16 cellular contexts compared by ENCODE assay signal in the genomic region with DNA sequence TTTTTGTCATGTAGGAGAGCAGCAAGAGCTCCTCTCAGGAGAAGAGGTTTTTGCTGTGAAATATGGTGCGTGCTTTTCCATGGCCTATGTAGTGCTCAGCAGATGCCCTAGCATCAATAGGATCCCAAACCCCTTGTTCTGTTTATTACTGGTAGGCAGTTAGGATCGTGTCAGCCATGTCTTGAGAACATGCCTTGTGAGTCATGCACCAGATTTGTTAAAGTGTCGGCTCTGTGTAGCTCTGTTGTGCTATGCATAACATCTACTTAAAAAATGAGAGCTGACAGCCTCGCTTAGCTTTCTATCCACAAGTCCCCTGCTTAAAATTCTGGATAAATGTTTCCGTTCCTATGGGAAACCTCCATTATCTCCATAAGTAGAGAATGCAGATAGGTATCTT. TPM values are rescaled to one million over a fixed set of nuclear protein-coding genes. Genes with fewer than 3 reads are reported as not detected.
DNase-seq lines count a peak whose midpoint lies in the region; ATAC-seq and TF ChIP-seq lines count a peak whose summit lies in the region.
"Had no signal": no experiment of that assay in that cellular context is flagged by ENCODE, and none has a peak within 500 bp of the region (broad histone marks: within the 10 kb centered on the region; RNA-seq: fewer than 3 reads in every experiment).

No MANE protein-coding gene starts in this region.

- peaks cover 10% of the 10 kb centered on the region for H3K4me1 Mint-ChIP-seq in activated T-helper 2 cell treated with anti-CD3 and anti-CD28 coated beads, Interferon-gamma antibody, Interleukin-2, Interleukin-4, amounts not matched to agents 10 μg/mL and 5 μg/mL and 100 μg/mL, durations not matched to agents 14 hours and 24 hours and 36 hours (ENCODE audit: low read depth)

- no peak overlapping the region for H3K27ac Mint-ChIP-seq in activated T-helper 2 cell treated with anti-CD3 and anti-CD28 coated beads, Interferon-gamma antibody, Interleukin-2, Interleukin-4, amounts not matched to agents 10 μg/mL and 5 μg/mL and 100 μg/mL, durations not matched to agents 14 hours and 24 hours and 36 hours
- H3K27ac Mint-ChIP-seq: activated naive CD4-positive, alpha-beta T cell treated with anti-CD3 and anti-CD28 coated beads, Interleukin-2, amount 50 U/mL, for 24 hours had no signal

- H3K27me3 Mint-ChIP-seq in activated T-helper 2 cell treated with anti-CD3 and anti-CD28 coated beads, Interferon-gamma antibody, Interleukin-2, Interleukin-4, amounts not matched to agents 10 μg/mL and 5 μg/mL and 100 μg/mL, durations not matched to agents 14 hours and 24 hours and 36 hours (ENCODE audit: low read depth), result no peaks in the 10 kb centered on the region
- H3K27me3 Mint-ChIP-seq: activated naive CD4-positive, alpha-beta T cell treated with anti-CD3 and anti-CD28 coated beads, Interleukin-2, amount 50 U/mL, for 24 hours had no signal

- H3K18ac ChIP-seq in mesenchymal stem cell (ENCODE audit: low read depth in 1 of 2, low read length in 2 of 2), result peak overlapping the region in 1 of 2 experiments; percentile 6

- H3K27ac ChIP-seq in mammary epithelial cell (ENCODE audit: insufficient read depth, low read depth, low read length), result no peak overlapping the region
- no peak overlapping the region for H3K27ac ChIP-seq in mesenchymal stem cell (ENCODE audit: low read length, poor library complexity, severe bottlenecking)
- H3K27ac ChIP-seq in A673 (ENCODE audit: low read depth, low read length, poor library complexity, severe bottlenecking), result no peak overlapping the region
- no peak overlapping the region for H3K27ac ChIP-seq in gastrocnemius medialis
- H3K27ac ChIP-seq: pancreas, vagina had no signal

- H3K36me3 ChIP-seq in mammary epithelial cell (ENCODE audit: insufficient read depth, low read length) (no peaks in the 10 kb centered on the region), mesenchymal stem cell (ENCODE audit: control insufficient read depth in 1 of 2, insufficient read depth in 2 of 2, low read depth in 1 of 2, low read length in 2 of 2) (peaks cover 0 to 3% of the 10 kb centered on the region in 2 experiments), A673 (ENCODE audit: insufficient read depth, low read length, poor library complexity, severe bottlenecking) (no peaks in the 10 kb centered on the region), gastrocnemius medialis (no peaks in the 10 kb centered on the region)
- H3K36me3 ChIP-seq: pancreas, vagina had no signal

- H3K9me3 ChIP-seq in mammary epithelial cell (replicated peaks; ENCODE audit: insufficient read depth, low read length), result peaks cover 15% of the 10 kb centered on the region
- H3K9me3 ChIP-seq in mesenchymal stem cell (ENCODE audit: control insufficient read depth, low read length), result peaks cover 7% of the 10 kb centered on the region
- H3K9me3 ChIP-seq in A673 (ENCODE audit: low read depth, low read length, poor library complexity, severe bottlenecking), result peaks cover 4% of the 10 kb centered on the region
- H3K9me3 ChIP-seq in gastrocnemius medialis, result no peaks in the 10 kb centered on the region
- H3K9me3 ChIP-seq: pancreas, vagina had no signal

- DNase-seq in A172 (ENCODE audit: low spot score) (peak; percentile 66), HK-2 (ENCODE audit: unreplicated experiment) (peak; percentile 11), mammary epithelial cell (peak; percentile 47), mesenchymal stem cell (peak; percentile 87), DMS 273 treated with DMSO at 0.1 percent for 48 hours (lab: John Stamatoyannopoulos, UW) (no peak), A673 (ENCODE audit: low spot score) (no peak), gastrocnemius medialis (no peak)
- no peak for DNase-seq in activated T-helper 2 cell treated with anti-CD3 and anti-CD28 coated beads, Interferon-gamma antibody, Interleukin-2, Interleukin-4, amounts not matched to agents 10 μg/mL and 5 μg/mL and 100 μg/mL, durations not matched to agents 14 hours and 24 hours and 36 hours (ENCODE audit: low spot score)
- DNase-seq: cortex of kidney, GOT3, NCI-H1092, pancreas had no signal

- no peaks in the 10 kb centered on the region for H4K20me1 ChIP-seq in mammary epithelial cell (ENCODE audit: insufficient read depth, low read length)

- no peak overlapping the region for H2AK5ac ChIP-seq in mesenchymal stem cell (ENCODE audit: low read length, severe bottlenecking)

- no peak for TF ChIP-seq POLR2A in gastrocnemius medialis (IDR thresholded peaks at IDR 0.05)

- H3K14ac ChIP-seq in mesenchymal stem cell (ENCODE audit: low read length in 2 of 2), result no peak overlapping the region

- peaks cover 21% of the 10 kb centered on the region for H3K79me2 ChIP-seq in mammary epithelial cell (ENCODE audit: insufficient read depth, low read length)

- H3K9me3 Mint-ChIP-seq in activated T-helper 2 cell treated with anti-CD3 and anti-CD28 coated beads, Interferon-gamma antibody, Interleukin-2, Interleukin-4, amounts not matched to agents 10 μg/mL and 5 μg/mL and 100 μg/mL, durations not matched to agents 14 hours and 24 hours and 36 hours, result peaks cover 21% of the 10 kb centered on the region
- H3K9me3 Mint-ChIP-seq: activated naive CD4-positive, alpha-beta T cell treated with anti-CD3 and anti-CD28 coated beads, Interleukin-2, amount 50 U/mL, for 24 hours had no signal

- WGBS in mammary epithelial cell (ENCODE audit: low coverage, missing lambda C conversion rate), result 80% methylated on average over 5 of the region's 5 CpGs
- 31% methylated on average over 3 of the region's 5 CpGs for WGBS in mesenchymal stem cell

- dilution Hi-C loops in mammary epithelial cell (cut with HindIII; ENCODE audit: low sequenced_read_pairs), result no loop called here

- H3K4me2 ChIP-seq in mammary epithelial cell (ENCODE audit: insufficient read depth, low read depth, low read length), result no peak overlapping the region
- no peak overlapping the region for H3K4me2 ChIP-seq in mesenchymal stem cell (ENCODE audit: low read length, poor library complexity, severe bottlenecking)

- CTCF ChIA-PET in mammary epithelial cell (lab: Charles Lee; ENCODE audit: low non-redundant PET), result no interaction called here
- CTCF ChIA-PET in A673 (lab: Charles Lee), result no interaction called here

- in situ Hi-C loops in mammary epithelial cell (cut with MboI; ENCODE audit: low sequenced_read_pairs in 2 of 2), result no loop called here
- in situ Hi-C loops in gastrocnemius medialis (cut with MboI; ENCODE audit: low sequenced_read_pairs in 4 of 4), result no loop called here

- TF ChIP-seq CTCF in mammary epithelial cell (conservative IDR thresholded peaks at IDR 0.05 in 1 of 2, IDR thresholded peaks at IDR 0.05 in 1 of 2; ENCODE audit: extremely low read depth in 1 of 2, insufficient read depth in 1 of 2, low read depth in 1 of 2, low read length in 2 of 2) (no peak), A673 (conservative IDR thresholded peaks at IDR 0.05; ENCODE audit: low read depth, low read length) (no peak), gastrocnemius medialis (IDR thresholded peaks at IDR 0.05 in 4 of 5, conservative IDR thresholded peaks at IDR 0.05 in 1 of 5) (no peak)

- intact Hi-C loops in mammary epithelial cell (cut with micrococcal nuclease), result no loop called here
- intact Hi-C loops in activated T-helper 2 cell treated with anti-CD3 and anti-CD28 coated beads, Interferon-gamma antibody, Interleukin-2, Interleukin-4, amounts not matched to agents 10 μg/mL and 5 μg/mL and 100 μg/mL, durations not matched to agents 14 hours and 24 hours and 36 hours (cut with micrococcal nuclease), result no loop called here
- intact Hi-C loops in A673 (cut with micrococcal nuclease; ENCODE audit: unreplicated experiment), result no loop called here
- intact Hi-C loops in gastrocnemius medialis (cut with DNase I; ENCODE audit: low total_unique reads), result no loop called here

- ATAC-seq in gastrocnemius medialis, result no peak
- ATAC-seq: pancreas had no signal

- no peak overlapping the region for H3K4me3 Mint-ChIP-seq in activated T-helper 2 cell treated with anti-CD3 and anti-CD28 coated beads, Interferon-gamma antibody, Interleukin-2, Interleukin-4, amounts not matched to agents 10 μg/mL and 5 μg/mL and 100 μg/mL, durations not matched to agents 14 hours and 24 hours and 36 hours (ENCODE audit: low read depth)
- H3K4me3 Mint-ChIP-seq: activated naive CD4-positive, alpha-beta T cell treated with anti-CD3 and anti-CD28 coated beads, Interleukin-2, amount 50 U/mL, for 24 hours had no signal

- no peak overlapping the region for H2BK120ac ChIP-seq in mesenchymal stem cell (ENCODE audit: low read depth, low read length)

- POLR2A ChIA-PET in A673 (lab: Charles Lee; ENCODE audit: low non-redundant PET), result no interaction called here

- H2AFZ ChIP-seq in mammary epithelial cell (ENCODE audit: low read depth, low read length) (no peak overlapping the region), mesenchymal stem cell (ENCODE audit: low read depth, low read length) (no peak overlapping the region)

- H3K4ac ChIP-seq in mesenchymal stem cell (ENCODE audit: low read depth in 1 of 2, low read length in 2 of 2), result no peak overlapping the region

- no peak overlapping the region for H2BK15ac ChIP-seq in mesenchymal stem cell (ENCODE audit: low read depth, poor library complexity, severe bottlenecking)

- no peak overlapping the region for H2BK12ac ChIP-seq in mesenchymal stem cell (ENCODE audit: low read length in 2 of 2)

- H3K4me1 ChIP-seq in mammary epithelial cell (ENCODE audit: insufficient read depth, low read length) (peaks cover 4% of the 10 kb centered on the region), mesenchymal stem cell (ENCODE audit: control insufficient read depth, insufficient read depth, low read depth, low read length) (peaks cover 12% of the 10 kb centered on the region), A673 (ENCODE audit: insufficient read depth, low read length, poor library complexity, severe bottlenecking) (no peaks in the 10 kb centered on the region), gastrocnemius medialis (peaks cover 0 to 5% of the 10 kb centered on the region in 2 donors)

- H3K79me1 ChIP-seq in mesenchymal stem cell (replicated peaks; ENCODE audit: low read length, poor library complexity, severe bottlenecking), result peaks cover 9% of the 10 kb centered on the region

- no peak overlapping the region for H4K8ac ChIP-seq in mesenchymal stem cell (ENCODE audit: low read length)

- no peaks in the 10 kb centered on the region for H3K27me3 ChIP-seq in mammary epithelial cell (ENCODE audit: insufficient read depth, low read length)
- no peaks in the 10 kb centered on the region for H3K27me3 ChIP-seq in mesenchymal stem cell (ENCODE audit: control insufficient read depth in 1 of 2, insufficient read depth in 1 of 2, low read length in 2 of 2)
- H3K27me3 ChIP-seq in A673 (replicated peaks; ENCODE audit: insufficient read depth, low read depth, low read length, poor library complexity), result no peaks in the 10 kb centered on the region
- no peaks in the 10 kb centered on the region for H3K27me3 ChIP-seq in gastrocnemius medialis
- H3K27me3 ChIP-seq: pancreas, vagina had no signal

- H3K23ac ChIP-seq in mesenchymal stem cell (ENCODE audit: low read length in 2 of 2), result no peak overlapping the region

- H3K4me3 ChIP-seq in mammary epithelial cell (replicated peaks in 1 of 3; ENCODE audit: insufficient read depth in 1 of 3, low read depth in 2 of 3, low read length in 3 of 3), result no peak overlapping the region
- H3K4me3 ChIP-seq in mesenchymal stem cell (ENCODE audit: insufficient read depth in 1 of 2, low read depth in 1 of 2, low read length in 2 of 2), result no peak overlapping the region
- H3K4me3 ChIP-seq in A673 (ENCODE audit: low read depth, low read length, poor library complexity, severe bottlenecking), result no peak overlapping the region
- no peak overlapping the region for H3K4me3 ChIP-seq in gastrocnemius medialis
- H3K4me3 ChIP-seq: pancreas, vagina had no signal

- no peak overlapping the region for H4K91ac ChIP-seq in mesenchymal stem cell (ENCODE audit: low read length)

- BruUV-seq in mammary epithelial cell (replicated peaks; lab: Mats Ljungman, UMichigan), result no TSS peak
- BruUV-seq in A673 (replicated peaks; lab: Mats Ljungman, UMichigan), result no TSS peak

- H3K9ac ChIP-seq in mammary epithelial cell (ENCODE audit: insufficient read depth, low read length) (no peak overlapping the region), mesenchymal stem cell (ENCODE audit: low read length) (peak overlapping the region; percentile 41)

- no peak overlapping the region for H2BK5ac ChIP-seq in mesenchymal stem cell (ENCODE audit: low read depth, low read length, poor library complexity, severe bottlenecking)

- H3K36me3 Mint-ChIP-seq in activated T-helper 2 cell treated with anti-CD3 and anti-CD28 coated beads, Interferon-gamma antibody, Interleukin-2, Interleukin-4, amounts not matched to agents 10 μg/mL and 5 μg/mL and 100 μg/mL, durations not matched to agents 14 hours and 24 hours and 36 hours (ENCODE audit: low read depth), result peaks cover 9% of the 10 kb centered on the region

RNA-seq across cellular contexts. Expression of a gene that starts 4.4 kb away (rescaled TPM):
- 157 and 184 TPM in 2 replicates for total RNA-seq in A172 (2014; rRNA removed; shearing (Covaris generic))
- total RNA-seq in mammary epithelial cell, result 10 to 100 TPM; 79.7 to 86.4 TPM
- 139 TPM for polyA plus RNA-seq in mammary epithelial cell
- polyA minus RNA-seq in mammary epithelial cell, result 104 TPM
- polyA plus RNA-seq in mesenchymal stem cell (2013, experiment 1 of 2), result 50.7 TPM
- 54.6 TPM for polyA plus RNA-seq in mesenchymal stem cell (2013, experiment 2 of 2)
- total RNA-seq in activated T-helper 2 cell treated with anti-CD3 and anti-CD28 coated beads, Interferon-gamma antibody, Interleukin-2, Interleukin-4, amounts not matched to agents 10 μg/mL and 5 μg/mL and 100 μg/mL, durations not matched to agents 14 hours and 24 hours and 36 hours, result 167 and 169 TPM in 2 replicates
- total RNA-seq in A673 (2021), result 155 and 158 TPM in 2 replicates
- 10 to 100 TPM; 27.4 to 32.8 (median 30.0) TPM for total RNA-seq in gastrocnemius medialis

RNA-seq across cellular contexts. Expression of a gene that starts 18.5 kb away (rescaled TPM):
- 0.52 and 6.4 TPM in 2 replicates for total RNA-seq in A172 (2014; rRNA removed; shearing (Covaris generic))
- total RNA-seq in mammary epithelial cell (1 to 10 TPM in 1 of 2 donors, under 1 TPM in 1; 0.66 to 3.0 TPM), A673 (2021) (0.09 TPM in 1 of 2 replicates, not detected in the other), gastrocnemius medialis (not detected)
- 0.14 TPM for polyA plus RNA-seq in mammary epithelial cell
- not detected for polyA minus RNA-seq in mammary epithelial cell
- 0.01 TPM for polyA plus RNA-seq in mesenchymal stem cell (2013, experiment 1 of 2)
- polyA plus RNA-seq in mesenchymal stem cell (2013, experiment 2 of 2), result 0.07 TPM
- not detected in 2 replicates for total RNA-seq in activated T-helper 2 cell treated with anti-CD3 and anti-CD28 coated beads, Interferon-gamma antibody, Interleukin-2, Interleukin-4, amounts not matched to agents 10 μg/mL and 5 μg/mL and 100 μg/mL, durations not matched to agents 14 hours and 24 hours and 36 hours
- total RNA-seq: activated CD8-positive, alpha-beta memory T cell treated with anti-CD3 and anti-CD28 coated beads for 36 hours; Daoy had no signal

RNA-seq across cellular contexts. Expression of a gene that starts 50.0 kb away (rescaled TPM):
- 81.7 and 84.8 TPM in 2 replicates for total RNA-seq in A172 (2014; rRNA removed; shearing (Covaris generic))
- total RNA-seq in mammary epithelial cell, result 100 to 1,000 TPM in 1 of 2 donors, 10 to 100 TPM in 1; 32.2 to 230 TPM
- polyA plus RNA-seq in mammary epithelial cell, result 12.7 TPM
- 6.2 TPM for polyA minus RNA-seq in mammary epithelial cell
- polyA plus RNA-seq in mesenchymal stem cell (2013, experiment 1 of 2), result 33.6 TPM
- polyA plus RNA-seq in mesenchymal stem cell (2013, experiment 2 of 2), result 33.3 TPM
- 23.6 and 26.1 TPM in 2 replicates for total RNA-seq in activated T-helper 2 cell treated with anti-CD3 and anti-CD28 coated beads, Interferon-gamma antibody, Interleukin-2, Interleukin-4, amounts not matched to agents 10 μg/mL and 5 μg/mL and 100 μg/mL, durations not matched to agents 14 hours and 24 hours and 36 hours
- 7.5 and 12.7 TPM in 2 replicates for total RNA-seq in A673 (2021)
- 10 to 100 TPM; 39.2 to 72.3 (median 70.1) TPM for total RNA-seq in gastrocnemius medialis

Comparison
In these comparisons a context has a peak if more than half of its experiments do, and no peak if none do; other contexts are left out.
1. DNase-seq: peak in A172 (single experiment), HK-2 (single experiment), mammary epithelial cell (single experiment) and mesenchymal stem cell (single experiment); none in activated T-helper 2 cell treated with anti-CD3 and anti-CD28 coated beads, Interferon-gamma antibody, Interleukin-2, Interleukin-4, amounts not matched to agents 10 μg/mL and 5 μg/mL and 100 μg/mL, durations not matched to agents 14 hours and 24 hours and 36 hours (single experiment), DMS 273 treated with DMSO at 0.1 percent for 48 hours (single experiment), A673 (single experiment) and gastrocnemius medialis (0 of 2).